In genomic region chr4:10582059-10582686, GRCh38 we compare ENCODE assay signal across 8 cellular contexts.
DNase-seq lines count a peak whose midpoint lies in the region; FAIRE-seq and TF ChIP-seq lines count a peak whose summit lies in the region.

No MANE protein-coding gene starts in this region.

- H3K4me1 ChIP-seq in ACC112 (ENCODE audit: control insufficient read depth, insufficient read depth, low read length, unreplicated experiment) = peaks cover 9% of the 10 kb centered on the region

- H3K27me3 ChIP-seq in ACC112 (ENCODE audit: insufficient read depth, low read length) = peaks cover 18% of the 10 kb centered on the region

- H3K36me3 ChIP-seq in ACC112 (ENCODE audit: insufficient read depth, low read length) = no peaks in the 10 kb centered on the region

- no peak for TF ChIP-seq POLR2A in GM12892 (IDR thresholded peaks at IDR 0.05; ENCODE audit: low read depth, low read length)

- no peak overlapping the region for H3K4me3 ChIP-seq in ACC112 (ENCODE audit: low read depth, low read length)

- peak; percentile 88 for TF ChIP-seq CTCF in GM10248 (IDR thresholded peaks at IDR 0.05; ENCODE audit: control extremely low read depth, extremely low read depth, low read depth, missing control alignments)

- no peak for DNase-seq in GM10248 (ENCODE audit: extremely low spot score)
- peak; percentile 52 to 68 for DNase-seq in NCI-H2081 (lab: John Stamatoyannopoulos, UW)
- peak; percentile 77 for DNase-seq in astrocyte of the hippocampus (ENCODE audit: low read depth, low spot score)
- DNase-seq in iPS-NIHi7 (ENCODE audit: extremely low spot score) = peak; percentile 22
- peak; percentile 37 for DNase-seq in stromal cell of bone marrow (ENCODE audit: low read depth)
- DNase-seq in GM12892 (ENCODE audit: insufficient read length) = no peak
- DNase-seq in NK-92 (lab: John Stamatoyannopoulos, UW; ENCODE audit: unreplicated experiment) = no peak

- H3K27ac ChIP-seq in ACC112 (ENCODE audit: low read depth, low read length) = no peak overlapping the region

- H2AFZ ChIP-seq in ACC112 (ENCODE audit: low read length, unreplicated experiment) = peak overlapping the region; percentile 24

- FAIRE-seq in GM12892 (lab: Jason Lieb, UNC) = no peak

- POLR2A ChIA-PET in GM10248 (lab: Yijun Ruan, JAX) = no interaction called here

- CTCF ChIA-PET in GM10248 (lab: Yijun Ruan, JAX) = interaction anchor here (0.7 to 2.2 kb wide), 8 partner anchors 8 to 841 kb away, joined by 3 to 9 read pairs (median 4); no protein-coding TSS in a partner anchor

- no peaks in the 10 kb centered on the region for H3K79me2 ChIP-seq in ACC112 (ENCODE audit: control insufficient read depth, insufficient read depth, low read length, unreplicated experiment)

Comparison
In these comparisons a context has a peak if more than half of its experiments do, and no peak if none do; other contexts are left out.
1. DNase-seq: peak in NCI-H2081 (2 of 2), astrocyte of the hippocampus (single experiment), iPS-NIHi7 (single experiment) and stromal cell of bone marrow (single experiment); none in GM10248 (single experiment), GM12892 (single experiment) and NK-92 (single experiment).